23 cellular contexts compared by ENCODE assay signal in genomic region chr19:42117076-42117475, GRCh38.
"Had no signal": no experiment of that assay in that cellular context is flagged by ENCODE, and none has a peak within 500 bp of the region (broad histone marks: within the 10 kb centered on the region; RNA-seq: fewer than 3 reads in every experiment).

No MANE protein-coding gene starts in this region.

- H3K27me3 ChIP-seq: colonic mucosa, dorsolateral prefrontal cortex, gastrocnemius medialis, thyroid gland had no signal

- H3K36me3 Mint-ChIP-seq: WTC11 had no signal

- H3K9me3 Mint-ChIP-seq: activated naive CD4-positive, alpha-beta T cell treated with anti-CD3 and anti-CD28 coated beads, Interleukin-2, amount 50 U/mL, for 72 hours; central memory CD8-positive, alpha-beta T cell; effector memory CD8-positive, alpha-beta T cell; neural crest cell; T-helper 1 cell treated with Interleukin-12 subunit alpha and Interleukin-12 subunit beta and Interleukin-4 antibody, amounts not matched to agents 30 μg/mL and 1 μg/mL, for 36 hours; WTC11 had no signal

- DNase-seq: activated CD4-positive, alpha-beta T cell treated with anti-CD3 and anti-CD28 coated beads for 36 hours; activated CD4-positive, alpha-beta T cell treated with anti-CD3 and anti-CD28 coated beads, Interleukin-2, amount 50 U/mL, for 4 hours; activated gamma-delta T cell; colonic mucosa; dorsolateral prefrontal cortex; effector memory CD8-positive, alpha-beta T cell; gastrocnemius medialis; hypothalamus; mesendoderm; mucosa of descending colon; small intestine; stimulated activated CD4-positive, alpha-beta T cell treated with anti-CD3 and anti-CD28 coated beads, Interleukin-2, amount 100 ng/mL, for 24 hours; stimulated activated naive CD4-positive, alpha-beta T cell treated with Interleukin-2 at 50 U/mL for 16 hours; substantia nigra; T1000; thyroid gland had no signal

- H3K4me3 ChIP-seq: colonic mucosa, dorsolateral prefrontal cortex, esophagus muscularis mucosa, gastrocnemius medialis, mucosa of descending colon, thyroid gland had no signal

- H3K4me1 ChIP-seq: colonic mucosa, gastrocnemius medialis had no signal

- H3K27me3 Mint-ChIP-seq: activated CD4-positive, alpha-beta T cell treated with anti-CD3 and anti-CD28 coated beads for 36 hours; central memory CD8-positive, alpha-beta T cell; effector memory CD8-positive, alpha-beta T cell had no signal

- H3K27ac ChIP-seq: colonic mucosa, dorsolateral prefrontal cortex, esophagus muscularis mucosa, gastrocnemius medialis, thyroid gland had no signal

- H3K36me3 ChIP-seq: colonic mucosa, esophagus muscularis mucosa, gastrocnemius medialis, thyroid gland had no signal

- H3K4me3 Mint-ChIP-seq: activated CD4-positive, alpha-beta T cell treated with anti-CD3 and anti-CD28 coated beads for 36 hours; central memory CD8-positive, alpha-beta T cell; effector memory CD8-positive, alpha-beta T cell; neural crest cell; T-helper 1 cell treated with Interleukin-12 subunit alpha and Interleukin-12 subunit beta and Interleukin-4 antibody, amounts not matched to agents 30 μg/mL and 1 μg/mL, for 36 hours; WTC11 had no signal

- ATAC-seq: activated CD4-positive, alpha-beta T cell treated with anti-CD3 and anti-CD28 coated beads for 36 hours; activated naive CD4-positive, alpha-beta T cell treated with anti-CD3 and anti-CD28 coated beads, Interleukin-2, amount 50 U/mL, for 72 hours; effector memory CD8-positive, alpha-beta T cell; gastrocnemius medialis; mucosa of descending colon; sciatic nerve; WTC11 had no signal

- H3K9me3 ChIP-seq: colonic mucosa, esophagus muscularis mucosa, gastrocnemius medialis, mucosa of descending colon, thyroid gland had no signal

- H3K27ac Mint-ChIP-seq: T-helper 1 cell treated with Interleukin-12 subunit alpha and Interleukin-12 subunit beta and Interleukin-4 antibody, amounts not matched to agents 30 μg/mL and 1 μg/mL, for 36 hours; WTC11 had no signal
